1 cellular context compared by ENCODE assay signal in genomic region chr12:76206677-76207072, GRCh38.
TF ChIP-seq lines count a peak whose summit lies in the region.

No MANE protein-coding gene starts in this region.

TF ChIP-seq in K562, 482 proteins besides CTCF, POLR2A, EP300 and RAD21 (continued from another document):
- 0 out of 2 replicates have a peak, but pooled peaks have one; percentile 10 for TF ChIP-seq SMAD4 (CRISPR knock-in tag; conservative IDR thresholded peaks at IDR 0.05)
- TF ChIP-seq ZNF639 (CRISPR knock-in tag; conservative IDR thresholded peaks at IDR 0.05 in 1 of 2, IDR thresholded peaks at IDR 0.05 in 1 of 2) = 0 out of 4 replicates have a peak, but pooled peaks of 1 of the 2 experiments have one; percentile 46
- peak; percentile 60; the same call in 1 of the 2 replicates for TF ChIP-seq SMARCA4 (IDR thresholded peaks at IDR 0.05)
- TF ChIP-seq CREM (IDR thresholded peaks at IDR 0.05; ENCODE audit: low read depth) = 0 out of 2 replicates have a peak, but pooled peaks have one; percentile 7
- TF ChIP-seq RCOR1 (IDR thresholded peaks at IDR 0.05; ENCODE audit: borderline replicate concordance in 1 of 2, low read depth in 2 of 2, low read length in 2 of 2) = peak; percentile 37 to 48; a peak in 2 of 4 replicates
- peak; percentile 84 for TF ChIP-seq TEAD4 (IDR thresholded peaks at IDR 0.05; ENCODE audit: low read length)
- TF ChIP-seq TEAD4 (CRISPR knock-in tag; IDR thresholded peaks at IDR 0.05; ENCODE audit: borderline replicate concordance) = no peak
- 0 out of 4 replicates have a peak, but pooled peaks of 1 of the 2 experiments have one; percentile 30 for TF ChIP-seq ARNT (IDR thresholded peaks at IDR 0.05)
- peak; percentile 83 to 91; a peak in 3 of 4 replicates for TF ChIP-seq TRIM24 (IDR thresholded peaks at IDR 0.05)
- TF ChIP-seq KDM1A (IDR thresholded peaks at IDR 0.05) = peak; percentile 36 to 69; a peak in 3 of 4 replicates
- TF ChIP-seq SMARCE1 (IDR thresholded peaks at IDR 0.05) = no peak
- peak; percentile 58 for TF ChIP-seq MTA2 (IDR thresholded peaks at IDR 0.05; ENCODE audit: low read depth)
- TF ChIP-seq CBFA2T3 (IDR thresholded peaks at IDR 0.05) = peak; percentile 94
- TF ChIP-seq DPF2 (IDR thresholded peaks at IDR 0.05) = peak; percentile 77
- peak; percentile 35; the same call in 1 of the 2 replicates for TF ChIP-seq FOXM1 (IDR thresholded peaks at IDR 0.05; ENCODE audit: low read depth)
- TF ChIP-seq FOXM1 (CRISPR knock-in tag; IDR thresholded peaks at IDR 0.05; ENCODE audit: low read depth) = no peak
- TF ChIP-seq, protein P1, sequence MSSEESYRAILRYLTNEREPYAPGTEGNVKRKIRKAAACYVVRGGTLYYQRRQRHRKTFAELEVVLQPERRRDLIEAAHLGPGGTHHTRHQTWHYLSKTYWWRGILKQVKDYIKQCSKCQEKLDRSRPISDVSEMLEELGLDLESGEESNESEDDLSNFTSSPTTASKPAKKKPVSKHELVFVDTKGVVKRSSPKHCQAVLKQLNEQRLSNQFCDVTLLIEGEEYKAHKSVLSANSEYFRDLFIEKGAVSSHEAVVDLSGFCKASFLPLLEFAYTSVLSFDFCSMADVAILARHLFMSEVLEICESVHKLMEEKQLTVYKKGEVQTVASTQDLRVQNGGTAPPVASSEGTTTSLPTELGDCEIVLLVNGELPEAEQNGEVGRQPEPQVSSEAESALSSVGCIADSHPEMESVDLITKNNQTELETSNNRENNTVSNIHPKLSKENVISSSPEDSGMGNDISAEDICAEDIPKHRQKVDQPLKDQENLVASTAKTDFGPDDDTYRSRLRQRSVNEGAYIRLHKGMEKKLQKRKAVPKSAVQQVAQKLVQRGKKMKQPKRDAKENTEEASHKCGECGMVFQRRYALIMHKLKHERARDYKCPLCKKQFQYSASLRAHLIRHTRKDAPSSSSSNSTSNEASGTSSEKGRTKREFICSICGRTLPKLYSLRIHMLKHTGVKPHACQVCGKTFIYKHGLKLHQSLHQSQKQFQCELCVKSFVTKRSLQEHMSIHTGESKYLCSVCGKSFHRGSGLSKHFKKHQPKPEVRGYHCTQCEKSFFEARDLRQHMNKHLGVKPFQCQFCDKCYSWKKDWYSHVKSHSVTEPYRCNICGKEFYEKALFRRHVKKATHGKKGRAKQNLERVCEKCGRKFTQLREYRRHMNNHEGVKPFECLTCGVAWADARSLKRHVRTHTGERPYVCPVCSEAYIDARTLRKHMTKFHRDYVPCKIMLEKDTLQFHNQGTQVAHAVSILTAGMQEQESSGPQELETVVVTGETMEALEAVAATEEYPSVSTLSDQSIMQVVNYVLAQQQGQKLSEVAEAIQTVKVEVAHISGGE (CRISPR knock-in tag; IDR thresholded peaks at IDR 0.05) = 0 out of 6 replicates have a peak, but pooled peaks of 1 of the 3 experiments have one; percentile 41
- no peak for TF ChIP-seq YBX1 (IDR thresholded peaks at IDR 0.05)
- TF ChIP-seq CTBP1 (IDR thresholded peaks at IDR 0.05; ENCODE audit: borderline replicate concordance) = peak; percentile 23; the same call in 1 of the 2 replicates
- TF ChIP-seq LEF1 (IDR thresholded peaks at IDR 0.05) = peak; percentile 17; the same call in 1 of the 2 replicates
- TF ChIP-seq NCOR1 (IDR thresholded peaks at IDR 0.05) = peak; percentile 85
TF ChIP-seq in K562: peak in this region for 33.
